Comparison of ENCODE assay signal across 8 cellular contexts in genomic region chr4:110055014-110055768, GRCh38.
DNase-seq lines count a peak whose midpoint lies in the region; ATAC-seq, FAIRE-seq and TF ChIP-seq lines count a peak whose summit lies in the region.

No MANE protein-coding gene starts in this region.

- TF ChIP-seq CTCF in AG04450 (IDR thresholded peaks at IDR 0.05; ENCODE audit: low read depth, low read length) (no peak), choroid plexus epithelial cell (conservative IDR thresholded peaks at IDR 0.05; ENCODE audit: low read depth, low read length) (no peak)

- CTCF ChIA-PET in AG04450 (lab: Charles Lee) = interaction anchor here (0.6 to 1.4 kb wide), 3 partner anchors 56 to 144 kb away, joined by 3 to 4 read pairs (median 3); no protein-coding TSS in a partner anchor

- no peaks in the 10 kb centered on the region for H3K27me3 ChIP-seq in AG04450 (ENCODE audit: control insufficient read depth, insufficient read depth, low read length)

- H3K9me3 ChIP-seq in AG04450 (ENCODE audit: control insufficient read depth, insufficient read depth, low read length) = no peaks in the 10 kb centered on the region

- peak; percentile 87 for FAIRE-seq in GM19239 (lab: Jason Lieb, UNC)

- H3K4me3 ChIP-seq in AG04450 (ENCODE audit: low read depth, low read length) (no peak overlapping the region), choroid plexus epithelial cell (ENCODE audit: low read depth, low read length) (no peak overlapping the region)

- POLR2A ChIA-PET in AG04450 (lab: Yijun Ruan, JAX) = interaction anchor here (0.6 kb wide), 1 partner anchor 105 kb away, joined by 4 read pairs; no protein-coding TSS in a partner anchor

- ATAC-seq in HG03135 (IDR thresholded peaks at IDR 0.05; ENCODE audit: unreplicated experiment) = peak; percentile 65
- peak; percentile 72 for ATAC-seq in stimulated activated naive CD8-positive, alpha-beta T cell treated with anti-CD3 and anti-CD28 coated beads, Interleukin-15, Interleukin-2, amounts not matched to agents 100 U/mL and 50 U/mL, for 24 hours

- H3K27ac ChIP-seq in AG04450 (ENCODE audit: low read depth, low read length) = peak overlapping the region; percentile 54

- DNase-seq in AG04450 (ENCODE audit: low read depth, low spot score) = no peak
- DNase-seq in GM19239 (ENCODE audit: insufficient read length, low spot score) = no peak
- peak; percentile 21 for DNase-seq in choroid plexus epithelial cell (ENCODE audit: low read depth)
- no peak for DNase-seq in stimulated activated naive CD8-positive, alpha-beta T cell treated with anti-CD3 and anti-CD28 coated beads, Interleukin-15, Interleukin-2, amounts not matched to agents 100 U/mL and 50 U/mL, for 24 hours
- DNase-seq in NCI-H748 treated with DMSO at 0.1 percent for 48 hours (lab: John Stamatoyannopoulos, UW) = no peak
- DNase-seq in activated gamma-delta T cell (lab: John Stamatoyannopoulos, UW) = no peak
- DNase-seq in NCI-H526 (lab: John Stamatoyannopoulos, UW) = no peak
